In the genomic region with DNA sequence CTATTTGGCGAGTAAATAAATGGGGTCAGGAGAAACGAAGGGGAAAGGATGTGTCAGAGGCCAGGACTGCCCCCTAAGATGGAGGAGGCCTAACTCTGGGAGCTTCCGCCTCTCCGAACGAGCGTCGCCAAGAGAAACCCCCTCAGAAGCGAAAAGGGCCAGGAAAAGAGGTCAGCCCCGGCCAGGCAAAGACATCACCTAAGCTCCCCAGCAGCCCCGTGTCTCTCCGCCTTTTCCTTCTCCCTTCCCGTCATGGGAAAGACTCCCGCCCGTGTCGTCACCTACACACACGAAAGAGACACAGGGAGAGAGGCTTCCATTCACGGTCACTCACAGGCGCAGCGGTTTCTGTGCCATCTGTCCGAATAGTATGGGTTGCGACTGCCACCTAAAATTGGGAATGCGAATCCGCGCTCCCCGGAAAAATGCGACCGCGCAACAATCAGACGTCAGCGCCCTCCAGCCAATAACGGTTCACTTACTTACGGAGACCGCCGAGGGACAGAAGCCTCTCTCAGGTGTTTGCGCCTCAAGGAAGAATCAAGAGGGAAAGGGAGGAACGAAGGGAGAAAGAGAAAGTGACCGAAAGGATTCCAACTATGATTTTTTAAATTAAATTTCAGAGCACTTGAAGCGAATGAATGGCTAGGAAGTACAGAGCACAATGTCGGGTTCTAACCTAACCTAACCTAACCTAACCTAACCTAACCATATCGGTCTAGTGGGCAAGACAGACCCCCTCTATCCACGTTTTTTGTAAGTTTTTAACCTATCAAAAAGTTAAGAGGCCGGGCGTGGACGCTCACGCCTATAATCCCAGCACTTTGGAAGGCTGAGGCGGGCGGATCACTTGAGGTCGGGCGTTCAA, we compare ENCODE assay signal across 1 cellular context.
TF ChIP-seq lines count a peak whose summit lies in the region.

Gene CWF19L1 (minus strand): TSS at position 402 of the 868 bp plus-strand sequence. CDS start 45 bp downstream, at position 357.

TF ChIP-seq in K562, 482 proteins besides CTCF, POLR2A, EP300 and RAD21 (continued from another document):
- TF ChIP-seq RHOXF2B (CRISPR knock-in tag; conservative IDR thresholded peaks at IDR 0.05) (no peak), NEUROD1 (IDR thresholded peaks at IDR 0.05; ENCODE audit: borderline replicate concordance, low read depth, low read length, partially characterized antibody) (peak; percentile 76), ZSCAN29 (IDR thresholded peaks at IDR 0.05) (no peak), ZNF311 (CRISPR knock-in tag; IDR thresholded peaks at IDR 0.05) (no peak), POLR2AphosphoS5 (IDR thresholded peaks at IDR 0.05; ENCODE audit: control insufficient read depth, insufficient read depth, low read depth, low read length) (peak; percentile 81), TAL1 (IDR thresholded peaks at IDR 0.05) (no peak), MYNN (IDR thresholded peaks at IDR 0.05) (no peak), MYNN (CRISPR knock-in tag; IDR thresholded peaks at IDR 0.05) (no peak), KDM4B (IDR thresholded peaks at IDR 0.05; ENCODE audit: borderline replicate concordance in 2 of 2, low read depth in 1 of 2) (no peak), BRD4 (IDR thresholded peaks at IDR 0.05) (no peak), HIVEP1 (CRISPR knock-in tag; IDR thresholded peaks at IDR 0.05) (no peak), ZNF143 (CRISPR knock-in tag; IDR thresholded peaks at IDR 0.05) (no peak), CCAR2 (IDR thresholded peaks at IDR 0.05; ENCODE audit: low read depth, low read length) (no peak), KDM1A (IDR thresholded peaks at IDR 0.05) (no peak), HNRNPL (IDR thresholded peaks at IDR 0.05; ENCODE audit: low read depth, low read length) (no peak), RNF219 (CRISPR knock-in tag; IDR thresholded peaks at IDR 0.05) (no peak), RBM39 (optimal IDR thresholded peaks at IDR 0.05; ENCODE audit: low read depth, low read length) (peak; percentile 78), MEF2A (IDR thresholded peaks at IDR 0.05; ENCODE audit: control insufficient read depth, low read depth, low read length) (no peak), BCLAF1 (IDR thresholded peaks at IDR 0.05; ENCODE audit: borderline replicate concordance in 1 of 2, control insufficient read depth in 1 of 2, low read depth in 2 of 2, low read length in 1 of 2) (no peak), ZEB2 (IDR thresholded peaks at IDR 0.05) (no peak), ZNF695 (CRISPR knock-in tag; IDR thresholded peaks at IDR 0.05) (no peak), ZNF146 (CRISPR knock-in tag; IDR thresholded peaks at IDR 0.05; ENCODE audit: unreplicated experiment) (no peak), CTBP1 (IDR thresholded peaks at IDR 0.05; ENCODE audit: borderline replicate concordance) (0 out of 2 replicates have a peak, but pooled peaks have one; percentile 17), KAT7 (CRISPR knock-in tag; IDR thresholded peaks at IDR 0.05; ENCODE audit: borderline replicate concordance) (0 out of 2 replicates have a peak, but pooled peaks have one; percentile 11)
- TF ChIP-seq, protein P1, sequence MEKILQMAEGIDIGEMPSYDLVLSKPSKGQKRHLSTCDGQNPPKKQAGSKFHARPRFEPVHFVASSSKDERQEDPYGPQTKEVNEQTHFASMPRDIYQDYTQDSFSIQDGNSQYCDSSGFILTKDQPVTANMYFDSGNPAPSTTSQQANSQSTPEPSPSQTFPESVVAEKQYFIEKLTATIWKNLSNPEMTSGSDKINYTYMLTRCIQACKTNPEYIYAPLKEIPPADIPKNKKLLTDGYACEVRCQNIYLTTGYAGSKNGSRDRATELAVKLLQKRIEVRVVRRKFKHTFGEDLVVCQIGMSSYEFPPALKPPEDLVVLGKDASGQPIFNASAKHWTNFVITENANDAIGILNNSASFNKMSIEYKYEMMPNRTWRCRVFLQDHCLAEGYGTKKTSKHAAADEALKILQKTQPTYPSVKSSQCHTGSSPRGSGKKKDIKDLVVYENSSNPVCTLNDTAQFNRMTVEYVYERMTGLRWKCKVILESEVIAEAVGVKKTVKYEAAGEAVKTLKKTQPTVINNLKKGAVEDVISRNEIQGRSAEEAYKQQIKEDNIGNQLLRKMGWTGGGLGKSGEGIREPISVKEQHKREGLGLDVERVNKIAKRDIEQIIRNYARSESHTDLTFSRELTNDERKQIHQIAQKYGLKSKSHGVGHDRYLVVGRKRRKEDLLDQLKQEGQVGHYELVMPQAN (IDR thresholded peaks at IDR 0.05; ENCODE audit: borderline replicate concordance), result 0 out of 2 replicates have a peak, but pooled peaks have one; percentile 66
